In genomic region chr13:27959976-27960361, GRCh38 we compare ENCODE assay signal across 9 cellular contexts. TPM values are rescaled to one million over a fixed set of nuclear protein-coding genes. Genes with fewer than 3 reads are reported as not detected.
DNase-seq lines count a peak whose midpoint lies in the region; ATAC-seq and TF ChIP-seq lines count a peak whose summit lies in the region.
"Had no signal": no experiment of that assay in that cellular context is flagged by ENCODE, and none has a peak within 500 bp of the region (broad histone marks: within the 10 kb centered on the region; RNA-seq: fewer than 3 reads in every experiment).

No MANE protein-coding gene starts in this region.

- H3K27ac ChIP-seq in heart right ventricle (no peak overlapping the region), transverse colon (peak overlapping the region; percentile 75 to 97 (median 92))

- H3K27me3 ChIP-seq in heart right ventricle, result peaks cover 26 to 100% (median 100%) of the 10 kb centered on the region in 7 donors
- H3K27me3 ChIP-seq in adipocyte (replicated peaks; ENCODE audit: control insufficient read depth, insufficient read depth, low read length), result peaks cover 73% of the 10 kb centered on the region
- H3K27me3 ChIP-seq in mucosa of stomach (ENCODE audit: control insufficient read depth, insufficient read depth, low read length), result peaks cover 26% of the 10 kb centered on the region
- peaks cover 95% of the 10 kb centered on the region for H3K27me3 ChIP-seq in transverse colon

- ATAC-seq in heart right ventricle, result no peak
- no peak for ATAC-seq in Right ventricle myocardium inferior

- H3K4me3 ChIP-seq in heart right ventricle (peak overlapping the region in 9 of 10 donors; percentile 0 to 46 (median 34)), adipocyte (ENCODE audit: low read length) (peak overlapping the region; percentile 62), mucosa of stomach (ENCODE audit: low read length) (peak overlapping the region; percentile 93), transverse colon (peak overlapping the region in 2 of 4 donors; percentile 30 to 72)

- intact Hi-C loops in heart right ventricle (cut with DNase I), result loop anchor here in 4 of 10 donors (10.0 kb wide), 1 partner anchor 125 kb away; no protein-coding TSS in a partner anchor
- intact Hi-C loops in Right ventricle myocardium inferior (cut with DNase I), result loop anchor here (10.0 kb wide), 1 partner anchor 135 kb away; no protein-coding TSS in a partner anchor
- intact Hi-C loops in transverse colon (cut with DNase I; ENCODE audit: low total_unique reads), result no loop called here

- in situ Hi-C loops in transverse colon (cut with MboI; ENCODE audit: low pct_ligation_motif_present in 1 of 4, low pct_unique_long_range_greater_than_20kb in 1 of 4, low sequenced_read_pairs in 3 of 4), result no loop called here

- TF ChIP-seq POLR2A in transverse colon (IDR thresholded peaks at IDR 0.05), result no peak

- H3K9me3 ChIP-seq in heart right ventricle (no peaks in the 10 kb centered on the region), adipocyte (ENCODE audit: control insufficient read depth, low read length) (peaks cover 3% of the 10 kb centered on the region), mucosa of stomach (ENCODE audit: control insufficient read depth, low read length) (no peaks in the 10 kb centered on the region), transverse colon (no peaks in the 10 kb centered on the region)

- 7 to 8% methylated on average over 14 of the region's 14 CpGs for WGBS in heart right ventricle, 2 donors
- 17 to 28% methylated on average over 13 to 14 of the region's 14 CpGs for WGBS in transverse colon (ENCODE audit: low coverage in 1 of 2), 2 donors

- no peaks in the 10 kb centered on the region for H3K36me3 ChIP-seq in heart right ventricle
- no peaks in the 10 kb centered on the region for H3K36me3 ChIP-seq in adipocyte (ENCODE audit: control insufficient read depth, insufficient read depth, low read length, severe bottlenecking)
- no peaks in the 10 kb centered on the region for H3K36me3 ChIP-seq in mucosa of stomach (ENCODE audit: control insufficient read depth, insufficient read depth, low read length)
- no peaks in the 10 kb centered on the region for H3K36me3 ChIP-seq in transverse colon

- H3K9ac ChIP-seq in adipocyte (ENCODE audit: low read length) (no peak overlapping the region), mucosa of stomach (ENCODE audit: low read length) (peak overlapping the region; percentile 77)

- TF ChIP-seq EP300 in transverse colon (IDR thresholded peaks at IDR 0.05; ENCODE audit: low read depth), result no peak

- TF ChIP-seq CTCF in heart right ventricle (IDR thresholded peaks at IDR 0.05) (no peak), transverse colon (IDR thresholded peaks at IDR 0.05) (no peak)

- H3K4me1 ChIP-seq in heart right ventricle (peaks cover 3 to 22% (median 17%) of the 10 kb centered on the region in 9 donors), adipocyte (ENCODE audit: control insufficient read depth, insufficient read depth, low read length) (peaks cover 7% of the 10 kb centered on the region), mucosa of stomach (ENCODE audit: control insufficient read depth, insufficient read depth, low read length) (peaks cover 58% of the 10 kb centered on the region), transverse colon (peaks cover 0 to 78% (median 44%) of the 10 kb centered on the region in 4 donors)

- DNase-seq in heart right ventricle (no peak), Right ventricle myocardium inferior (ENCODE audit: missing footprints) (no peak), adipocyte (ENCODE audit: low read depth) (no peak), transverse colon (no peak), DMS53 (lab: John Stamatoyannopoulos, UW) (no peak), NCI-H446 treated with DMSO at 0.1 percent for 48 hours (lab: John Stamatoyannopoulos, UW) (no peak)
- DNase-seq in stimulated activated CD4-positive, alpha-beta T cell treated with anti-CD3 and anti-CD28 coated beads, Interleukin-1b, Interleukin-23, amount 100 ng/mL, for 48 hours, result no peak
- DNase-seq: CD4-positive, CD25-positive, alpha-beta regulatory T cell had no signal

RNA-seq across cellular contexts. Expression of gene CDX2, which starts 9.1 kb away (rescaled TPM):
- total RNA-seq in heart right ventricle, result not detected
- polyA plus RNA-seq in heart right ventricle, result not detected
- not detected for total RNA-seq in Right ventricle myocardium inferior
- 100 to 1,000 TPM; 119 to 199 (median 136) TPM for total RNA-seq in transverse colon
- total RNA-seq: CD4-positive, CD25-positive, alpha-beta regulatory T cell had no signal
- polyA plus RNA-seq: CD4-positive, CD25-positive, alpha-beta regulatory T cell had no signal

RNA-seq across cellular contexts. Expression of gene URAD, which starts 28.5 kb away (rescaled TPM):
- total RNA-seq in heart right ventricle, result not detected
- under 1 TPM in 1 of 2 donors, not detected in 1; 0.07 TPM for polyA plus RNA-seq in heart right ventricle
- not detected for total RNA-seq in Right ventricle myocardium inferior
- total RNA-seq in transverse colon, result 100 to 1,000 TPM; 124 to 265 (median 168) TPM
- total RNA-seq: CD4-positive, CD25-positive, alpha-beta regulatory T cell had no signal
- polyA plus RNA-seq: CD4-positive, CD25-positive, alpha-beta regulatory T cell had no signal

RNA-seq across cellular contexts. Expression of gene PDX1, which starts 40.2 kb away (rescaled TPM):
- total RNA-seq in heart right ventricle, result not detected
- not detected for polyA plus RNA-seq in heart right ventricle
- not detected for total RNA-seq in Right ventricle myocardium inferior
- under 1 TPM in 1 of 4 donors, not detected in 3; 0.16 TPM for total RNA-seq in transverse colon
- total RNA-seq: CD4-positive, CD25-positive, alpha-beta regulatory T cell had no signal
- polyA plus RNA-seq: CD4-positive, CD25-positive, alpha-beta regulatory T cell had no signal

Comparison
In these comparisons a context has a peak if more than half of its experiments do, and no peak if none do; other contexts are left out.
1. H3K27ac ChIP-seq: peak in transverse colon (4 of 4); none in heart right ventricle (0 of 10).
2. RNA of gene CDX2, which starts 9.1 kb away (total RNA-seq): 119 to 199 TPM in transverse colon; not detected in heart right ventricle and not detected in Right ventricle myocardium inferior (single experiment); every median in the first group is over 100 times any median in the second.
3. RNA of gene URAD, which starts 28.5 kb away (total RNA-seq): 124 to 265 TPM in transverse colon; not detected in heart right ventricle and not detected in Right ventricle myocardium inferior (single experiment); every median in the first group is over 100 times any median in the second.